ENCODE assay signal across 26 cellular contexts in genomic region chr13:37383066-37383465, GRCh38.
"Had no signal": no experiment of that assay in that cellular context is flagged by ENCODE, and none has a peak within 500 bp of the region (broad histone marks: within the 10 kb centered on the region; RNA-seq: fewer than 3 reads in every experiment).

No MANE protein-coding gene starts in this region.

- DNase-seq: activated CD4-positive, alpha-beta memory T cell treated with anti-CD3 and anti-CD28 coated beads for 36 hours; activated CD4-positive, alpha-beta T cell treated with anti-CD3 and anti-CD28 coated beads for 4 hours; activated CD8-positive, alpha-beta memory T cell treated with anti-CD3 and anti-CD28 coated beads, Interleukin-2, amount 50 U/mL, for 4 hours; activated effector memory CD4-positive, alpha-beta T cell treated with anti-CD3 and anti-CD28 coated beads, Interleukin-2, amount 50 U/mL, for 16 hours; activated naive CD4-positive, alpha-beta T cell treated with anti-CD3 and anti-CD28 coated beads for 36 hours; activated naive CD8-positive, alpha-beta T cell treated with anti-CD3 and anti-CD28 coated beads for 36 hours; activated T-cell treated with anti-CD3 and anti-CD28 coated beads, Interleukin-2, amount 50 U/mL, for 1 hour; amniotic stem cell; effector CD8-positive, alpha-beta T cell; gastrocnemius medialis; kidney; left colon; midbrain; naive thymus-derived CD4-positive, alpha-beta T cell; nucleus accumbens; posterior cingulate gyrus; right cardiac atrium; stimulated activated CD4-positive, alpha-beta T cell treated with anti-CD3 and anti-CD28 coated beads, Interleukin-2, amount 100 ng/mL, for 48 hours; upper lobe of left lung had no signal

- H3K36me3 ChIP-seq: gastrocnemius medialis, thoracic aorta, upper lobe of left lung, vagina had no signal

- ATAC-seq: gastrocnemius medialis; left colon; naive thymus-derived CD4-positive, alpha-beta T cell; right cardiac atrium had no signal

- H3K27me3 ChIP-seq: gastrocnemius medialis, hepatocyte, upper lobe of left lung, vagina had no signal

- H3K4me1 ChIP-seq: gastrocnemius medialis, upper lobe of left lung, vagina had no signal

- H3K4me1 Mint-ChIP-seq: activated naive CD8-positive, alpha-beta T cell treated with anti-CD3 and anti-CD28 coated beads for 36 hours; central memory CD8-positive, alpha-beta T cell; naive thymus-derived CD4-positive, alpha-beta T cell had no signal

- H3K9me3 Mint-ChIP-seq: activated naive CD4-positive, alpha-beta T cell treated with anti-CD3 and anti-CD28 coated beads for 36 hours; activated naive CD8-positive, alpha-beta T cell treated with anti-CD3 and anti-CD28 coated beads for 36 hours; activated T-helper 1 cell treated with anti-CD3 and anti-CD28 coated beads, Interleukin-12 subunit alpha, Interleukin-12 subunit beta, Interleukin-2, Interleukin-4 antibody, amounts not matched to agents 30 ng/mL and 10 ng/mL and 1 ng/mL, durations not matched to agents 14 hours and 24 hours and 36 hours; central memory CD8-positive, alpha-beta T cell had no signal

- H3K4me3 Mint-ChIP-seq: activated CD4-positive, alpha-beta memory T cell treated with anti-CD3 and anti-CD28 coated beads for 36 hours; activated naive CD4-positive, alpha-beta T cell treated with anti-CD3 and anti-CD28 coated beads for 36 hours; activated naive CD8-positive, alpha-beta T cell treated with anti-CD3 and anti-CD28 coated beads for 36 hours; activated T-helper 1 cell treated with anti-CD3 and anti-CD28 coated beads, Interleukin-12 subunit alpha, Interleukin-12 subunit beta, Interleukin-2, Interleukin-4 antibody, amounts not matched to agents 30 ng/mL and 10 ng/mL and 1 ng/mL, durations not matched to agents 14 hours and 24 hours and 36 hours; central memory CD8-positive, alpha-beta T cell; naive thymus-derived CD4-positive, alpha-beta T cell; stimulated activated naive CD8-positive, alpha-beta T cell treated with anti-CD3 and anti-CD28 coated beads, Interleukin-15, Interleukin-2, amounts not matched to agents 100 ng/mL and 50 ng/mL, for 24 hours had no signal

- H3K27me3 Mint-ChIP-seq: activated CD4-positive, alpha-beta memory T cell treated with anti-CD3 and anti-CD28 coated beads for 36 hours; activated naive CD8-positive, alpha-beta T cell treated with anti-CD3 and anti-CD28 coated beads for 36 hours; central memory CD8-positive, alpha-beta T cell; naive thymus-derived CD4-positive, alpha-beta T cell; stimulated activated naive CD8-positive, alpha-beta T cell treated with anti-CD3 and anti-CD28 coated beads, Interleukin-15, Interleukin-2, amounts not matched to agents 100 ng/mL and 50 ng/mL, for 24 hours had no signal

- H3K27ac Mint-ChIP-seq: activated CD4-positive, alpha-beta memory T cell treated with anti-CD3 and anti-CD28 coated beads for 36 hours; activated naive CD4-positive, alpha-beta T cell treated with anti-CD3 and anti-CD28 coated beads for 36 hours; activated naive CD8-positive, alpha-beta T cell treated with anti-CD3 and anti-CD28 coated beads for 36 hours; activated T-helper 1 cell treated with anti-CD3 and anti-CD28 coated beads, Interleukin-12 subunit alpha, Interleukin-12 subunit beta, Interleukin-2, Interleukin-4 antibody, amounts not matched to agents 30 ng/mL and 10 ng/mL and 1 ng/mL, durations not matched to agents 14 hours and 24 hours and 36 hours; naive thymus-derived CD4-positive, alpha-beta T cell; stimulated activated naive CD8-positive, alpha-beta T cell treated with anti-CD3 and anti-CD28 coated beads, Interleukin-15, Interleukin-2, amounts not matched to agents 100 ng/mL and 50 ng/mL, for 24 hours had no signal

- H3K27ac ChIP-seq: gastrocnemius medialis, hepatocyte, thoracic aorta, upper lobe of left lung, vagina, VCaP had no signal

- H3K4me2 ChIP-seq: hepatocyte had no signal

- H3K36me3 Mint-ChIP-seq: activated CD4-positive, alpha-beta memory T cell treated with anti-CD3 and anti-CD28 coated beads for 36 hours; activated naive CD8-positive, alpha-beta T cell treated with anti-CD3 and anti-CD28 coated beads for 36 hours; naive thymus-derived CD4-positive, alpha-beta T cell had no signal

- H3K9me3 ChIP-seq: gastrocnemius medialis, thoracic aorta, upper lobe of left lung, vagina had no signal

- H3K4me3 ChIP-seq: gastrocnemius medialis, hepatocyte, thoracic aorta, upper lobe of left lung, vagina had no signal

- H3K79me2 ChIP-seq: hepatocyte had no signal

- H2AFZ ChIP-seq: hepatocyte had no signal
